8 cellular contexts compared by ENCODE assay signal in genomic region chr12:53287741-53288216, GRCh38. TPM values are rescaled to one million over a fixed set of nuclear protein-coding genes. Genes with fewer than 3 reads are reported as not detected.
DNase-seq lines count a peak whose midpoint lies in the region; ATAC-seq and TF ChIP-seq lines count a peak whose summit lies in the region.

No MANE protein-coding gene starts in this region.

- H3K9me2 ChIP-seq in GM23338 (ENCODE audit: insufficient read depth) = no peaks in the 10 kb centered on the region

- no peak overlapping the region for H3K27ac ChIP-seq in GM23338 (ENCODE audit: low read depth)
- H3K27ac ChIP-seq in Peyer's patch = no peak overlapping the region
- H3K27ac ChIP-seq in ovary = no peak overlapping the region

- H3K4me2 ChIP-seq in GM23338 = no peak overlapping the region

- H3K4me1 ChIP-seq in GM23338 (ENCODE audit: insufficient read depth) (no peaks in the 10 kb centered on the region), Peyer's patch (no peaks in the 10 kb centered on the region), ovary (ENCODE audit: insufficient read depth) (no peaks in the 10 kb centered on the region)

- peaks cover 4% of the 10 kb centered on the region; the same call in 2 of the 3 replicates for H3K4me1 Mint-ChIP-seq in GM23338

- peaks cover 79% of the 10 kb centered on the region for H3K36me3 Mint-ChIP-seq in GM23338 (ENCODE audit: low read depth)

- no peaks in the 10 kb centered on the region for H3K27me3 ChIP-seq in GM23338 (ENCODE audit: insufficient read depth)
- no peaks in the 10 kb centered on the region for H3K27me3 ChIP-seq in Peyer's patch
- H3K27me3 ChIP-seq in ovary = no peaks in the 10 kb centered on the region

- WGBS in ovary, 3 donors = 81 to 86% (median 83%) methylated on average over 11 of the region's 11 CpGs

- H3K9me3 Mint-ChIP-seq in GM23338 = no peaks in the 10 kb centered on the region

- ATAC-seq in GM23338 (peak; percentile 98), GM19395 (IDR thresholded peaks at IDR 0.05; ENCODE audit: unreplicated experiment) (no peak)

- intact Hi-C loops in ovary (cut with DNase I) = loop anchor here in 3 of 4 donors (2.0 to 5.0 kb wide), 3 partner anchors 73 to 75 kb away; no protein-coding TSS in a partner anchor

- no peak for TF ChIP-seq EP300 in ovary (IDR thresholded peaks at IDR 0.05)

- no peak for TF ChIP-seq POLR2A in Peyer's patch (IDR thresholded peaks at IDR 0.05)
- TF ChIP-seq POLR2A in ovary (IDR thresholded peaks at IDR 0.05) = no peak

- TF ChIP-seq CTCF in GM23338 (conservative IDR thresholded peaks at IDR 0.05; ENCODE audit: low read depth in 2 of 2) (peak; percentile 83 to 94), Peyer's patch (IDR thresholded peaks at IDR 0.05) (peak; percentile 67 to 80 (median 77)), ovary (IDR thresholded peaks at IDR 0.05) (peak; percentile 8 to 58 (median 48))

- no peaks in the 10 kb centered on the region for H3K79me2 ChIP-seq in GM23338 (replicated peaks; ENCODE audit: insufficient read depth)

- no peak overlapping the region for H2AFZ ChIP-seq in GM23338

- no peak overlapping the region for H3K4me3 Mint-ChIP-seq in GM23338

- H3K4me3 ChIP-seq in GM23338 (no peak overlapping the region), Peyer's patch (no peak overlapping the region), ovary (no peak overlapping the region)

- no peaks in the 10 kb centered on the region; the same call in none of the 2 replicates for H4K20me1 ChIP-seq in GM23338 (replicated peaks; ENCODE audit: insufficient read depth)

- peaks cover 5% of the 10 kb centered on the region for H3K27me3 Mint-ChIP-seq in GM23338 (ENCODE audit: insufficient read depth, low read depth, poor library complexity)

- peaks cover 33% of the 10 kb centered on the region for H3K36me3 ChIP-seq in GM23338 (ENCODE audit: insufficient read depth)
- H3K36me3 ChIP-seq in Peyer's patch = peaks cover 0 to 12% (median 0%) of the 10 kb centered on the region in 3 donors
- no peaks in the 10 kb centered on the region for H3K36me3 ChIP-seq in ovary

- H3K9me3 ChIP-seq in Peyer's patch (no peaks in the 10 kb centered on the region), ovary (no peaks in the 10 kb centered on the region)

- H3F3A ChIP-seq in GM23338 (replicated peaks; ENCODE audit: low read depth) = peaks cover 14% of the 10 kb centered on the region; the same call in 1 of the 2 replicates

- peak; percentile 72 for DNase-seq in AG20443 (ENCODE audit: low spot score)
- peak; percentile 89 for DNase-seq in GM23338 (ENCODE audit: low spot score)
- DNase-seq in Peyer's patch = peak; percentile 68 to 92 (median 80)
- peak; percentile 62 for DNase-seq in activated effector memory CD4-positive, alpha-beta T cell treated with Interleukin-2 at 50 U/mL for 16 hours
- peak; percentile 37 for DNase-seq in foreskin melanocyte
- peak; percentile 60 to 79 (median 67) for DNase-seq in ovary
- DNase-seq in ureter (ENCODE audit: low spot score) = peak; percentile 75

- H3K27ac Mint-ChIP-seq in GM23338 = peak overlapping the region; percentile 39; the same call in 1 of the 2 replicates

TF ChIP-seq in GM23338, 12 proteins besides CTCF, POLR2A, EP300 and RAD21 (continues in another document):
- TF ChIP-seq NANOG (IDR thresholded peaks at IDR 0.05; ENCODE audit: borderline replicate concordance) (no peak), ZNF114 (CRISPR knock-in tag; IDR thresholded peaks at IDR 0.05) (no peak), REST (IDR thresholded peaks at IDR 0.05; ENCODE audit: unreplicated experiment) (no peak), EZH2phosphoT487 (IDR thresholded peaks at IDR 0.05; ENCODE audit: unreplicated experiment) (no peak), EZH2 (IDR thresholded peaks at IDR 0.05; ENCODE audit: low read depth, unreplicated experiment) (no peak)
- TF ChIP-seq, protein P1, sequence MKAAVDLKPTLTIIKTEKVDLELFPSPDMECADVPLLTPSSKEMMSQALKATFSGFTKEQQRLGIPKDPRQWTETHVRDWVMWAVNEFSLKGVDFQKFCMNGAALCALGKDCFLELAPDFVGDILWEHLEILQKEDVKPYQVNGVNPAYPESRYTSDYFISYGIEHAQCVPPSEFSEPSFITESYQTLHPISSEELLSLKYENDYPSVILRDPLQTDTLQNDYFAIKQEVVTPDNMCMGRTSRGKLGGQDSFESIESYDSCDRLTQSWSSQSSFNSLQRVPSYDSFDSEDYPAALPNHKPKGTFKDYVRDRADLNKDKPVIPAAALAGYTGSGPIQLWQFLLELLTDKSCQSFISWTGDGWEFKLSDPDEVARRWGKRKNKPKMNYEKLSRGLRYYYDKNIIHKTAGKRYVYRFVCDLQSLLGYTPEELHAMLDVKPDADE (IDR thresholded peaks at IDR 0.05) = no peak

RNA-seq across cellular contexts. Expression of gene PFDN5, which starts 7.6 kb away (rescaled TPM):
- 199 and 225 TPM in 2 replicates for total RNA-seq in GM23338 (2014; rRNA removed; shearing (Covaris generic))
- polyA plus RNA-seq in GM23338 (2016; fragmentation: Nextera tagmentation; extraction: Ambion mirVana) (567 and 586 TPM in 2 replicates), ovary (1,000 to 10,000 TPM; 1,635 to 1,700 TPM)
- total RNA-seq in Peyer's patch (100 to 1,000 TPM; 223 to 578 (median 263) TPM), ovary (1,000 to 10,000 TPM in 2 of 7 donors, 100 to 1,000 TPM in 5; 603 to 1,792 (median 728) TPM), ureter (468 TPM)

RNA-seq across cellular contexts. Expression of gene MYG1, which starts 11.7 kb away (rescaled TPM):
- 65.0 and 66.5 TPM in 2 replicates for total RNA-seq in GM23338 (2014; rRNA removed; shearing (Covaris generic))
- 94.2 and 100.0 TPM in 2 replicates for polyA plus RNA-seq in GM23338 (2016; fragmentation: Nextera tagmentation; extraction: Ambion mirVana)
- total RNA-seq in Peyer's patch = 10 to 100 TPM; 18.4 to 25.6 (median 24.8) TPM
- 10 to 100 TPM; 45.3 to 80.3 (median 57.8) TPM for total RNA-seq in ovary
- polyA plus RNA-seq in ovary = 10 to 100 TPM; 29.9 to 75.5 TPM
- 50.0 TPM for total RNA-seq in ureter

RNA-seq across cellular contexts. Expression of gene ESPL1, which starts 19.7 kb away (rescaled TPM):
- total RNA-seq in GM23338 (2014; rRNA removed; shearing (Covaris generic)) = 39.6 and 56.5 TPM in 2 replicates
- polyA plus RNA-seq in GM23338 (2016; fragmentation: Nextera tagmentation; extraction: Ambion mirVana) (12.7 and 13.2 TPM in 2 replicates), ovary (under 1 TPM; 0.37 to 0.40 TPM)
- total RNA-seq in Peyer's patch (100 to 1,000 TPM in 1 of 4 donors, 10 to 100 TPM in 3; 47.0 to 108 (median 87.0) TPM), ovary (1 to 10 TPM in 1 of 7 donors, under 1 TPM in 6; 0.11 to 1.6 (median 0.24) TPM), ureter (2.3 TPM)

RNA-seq across cellular contexts. Expression of gene AAAS, which starts 33.6 kb away (rescaled TPM):
- total RNA-seq in GM23338 (2014; rRNA removed; shearing (Covaris generic)) = 77.7 and 81.7 TPM in 2 replicates
- polyA plus RNA-seq in GM23338 (2016; fragmentation: Nextera tagmentation; extraction: Ambion mirVana) (36.7 and 40.4 TPM in 2 replicates), ovary (10 to 100 TPM; 41.4 to 42.9 TPM)
- total RNA-seq in Peyer's patch (100 to 1,000 TPM in 1 of 4 donors, 10 to 100 TPM in 3; 36.4 to 143 (median 51.1) TPM), ovary (10 to 100 TPM; 23.4 to 47.6 (median 43.0) TPM), ureter (44.1 TPM)

RNA-seq across cellular contexts. Expression of gene SP7, which starts 48.4 kb away (rescaled TPM):
- total RNA-seq in GM23338 (2014; rRNA removed; shearing (Covaris generic)) = 0.04 and 0.17 TPM in 2 replicates
- polyA plus RNA-seq in GM23338 (2016; fragmentation: Nextera tagmentation; extraction: Ambion mirVana) = 0.16 TPM in 1 of 2 replicates, not detected in the other
- not detected for total RNA-seq in Peyer's patch
- total RNA-seq in ovary = not detected
- under 1 TPM; 0.02 to 0.10 TPM for polyA plus RNA-seq in ovary
- not detected for total RNA-seq in ureter

Comparison
In these comparisons a context has a peak if more than half of its experiments do, and no peak if none do; other contexts are left out.
1. DNase-seq: peak in every context shown above with its lines; median percentile 89 in GM23338; 80 in Peyer's patch; 75 in ureter; 72 in AG20443; 67 in ovary; 62 in activated effector memory CD4-positive, alpha-beta T cell treated with Interleukin-2 at 50 U/mL for 16 hours; 37 in foreskin melanocyte.
2. RNA of gene ESPL1, which starts 19.7 kb away (total RNA-seq): 47.0 to 108 TPM in Peyer's patch and 39.6 to 56.5 TPM in GM23338; 2.3 TPM in ureter (single experiment) and 0.11 to 1.6 TPM in ovary; every median in the first group is over 10 times any median in the second.
3. Peak in every context shown above with its lines, with median percentiles within 50 percentile points of each other: CTCF ChIP-seq.